In the genomic region with DNA sequence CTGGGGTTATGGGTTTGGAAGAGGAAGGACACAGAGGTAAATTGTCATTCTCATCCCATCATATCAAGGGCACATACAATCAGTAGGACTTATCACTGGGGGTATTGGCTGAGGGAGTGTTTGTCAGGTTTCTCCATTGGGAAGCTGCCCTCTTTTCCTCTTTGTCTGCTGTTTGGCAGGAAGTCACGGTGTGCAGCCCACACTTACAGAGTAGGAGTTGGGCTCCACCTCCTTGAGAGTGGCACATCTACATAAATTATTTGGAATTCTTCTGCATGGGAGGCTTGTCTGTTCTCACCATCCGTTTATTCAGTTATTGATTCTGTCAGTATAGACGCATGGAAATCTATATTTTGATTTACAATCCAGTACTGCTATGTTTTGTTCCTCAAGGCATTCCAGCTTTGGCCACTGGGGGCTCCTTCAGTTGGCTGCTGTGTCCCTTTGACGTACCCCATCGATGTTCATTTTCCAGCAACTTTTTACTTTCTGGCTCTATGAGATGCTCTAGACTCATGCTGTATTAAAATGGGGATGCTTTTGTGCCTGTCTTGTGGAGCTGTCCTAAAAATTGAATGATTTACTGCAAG, we compare ENCODE assay signal across 1 cellular context.
TF ChIP-seq lines count a peak whose summit lies in the region.

No MANE protein-coding gene starts in this region.

TF ChIP-seq in HepG2, 621 proteins besides CTCF, POLR2A, EP300 and RAD21 (continued from another document):
- TF ChIP-seq ARNT2 (CRISPR knock-in tag; IDR thresholded peaks at IDR 0.05; ENCODE audit: low read depth): no peak
- TF ChIP-seq HDAC6 (IDR thresholded peaks at IDR 0.05; ENCODE audit: low read depth, low read length): no peak
